Comparison of ENCODE assay signal across 7 cellular contexts in the genomic region with DNA sequence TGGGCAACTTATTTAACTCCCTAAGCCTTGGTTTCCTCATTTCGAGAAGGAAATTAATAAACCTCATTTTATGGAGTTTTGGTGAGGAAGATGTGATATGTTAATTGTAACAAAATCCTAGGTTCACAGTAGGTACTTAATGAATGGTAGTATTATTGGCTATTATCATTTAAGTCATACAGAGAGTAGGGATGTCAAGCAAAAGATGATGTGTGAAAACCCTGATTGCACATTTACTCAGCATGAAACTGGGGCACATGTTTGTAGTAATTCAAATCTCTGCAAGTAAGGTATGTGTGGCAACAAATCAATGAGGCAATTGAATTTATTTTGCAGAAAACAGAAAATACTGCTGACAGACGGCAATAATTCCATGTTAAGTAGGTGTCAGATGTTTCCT.
"Had no signal": no experiment of that assay in that cellular context is flagged by ENCODE, and none has a peak within 500 bp of the region (broad histone marks: within the 10 kb centered on the region; RNA-seq: fewer than 3 reads in every experiment).

No MANE protein-coding gene starts in this region.

- DNase-seq: GDM1, GF-D8 had no signal

- FAIRE-seq: G401.6, GM12891, GM12892, GM18507, GM19239 had no signal
